16 cellular contexts compared by ENCODE assay signal in genomic region chr5:130528474-130528873, GRCh38.
DNase-seq lines count a peak whose midpoint lies in the region; ATAC-seq, FAIRE-seq and TF ChIP-seq lines count a peak whose summit lies in the region.
"Had no signal": no experiment of that assay in that cellular context is flagged by ENCODE, and none has a peak within 500 bp of the region (broad histone marks: within the 10 kb centered on the region; RNA-seq: fewer than 3 reads in every experiment).

No MANE protein-coding gene starts in this region.

- intact Hi-C loops in upper lobe of right lung (cut with DNase I) = no loop called here

- no peaks in the 10 kb centered on the region for H3K79me2 ChIP-seq in ACC112 (ENCODE audit: control insufficient read depth, insufficient read depth, low read length, unreplicated experiment)

- H3K27me3 ChIP-seq in ACC112 (ENCODE audit: insufficient read depth, low read length) (no peaks in the 10 kb centered on the region), foreskin keratinocyte (no peaks in the 10 kb centered on the region), upper lobe of right lung (no peaks in the 10 kb centered on the region)
- H3K27me3 ChIP-seq: body of pancreas, dorsolateral prefrontal cortex, uterus had no signal

- H3K9me3 ChIP-seq in upper lobe of right lung = no peaks in the 10 kb centered on the region
- H3K9me3 ChIP-seq: body of pancreas, uterus had no signal

- TF ChIP-seq POLR2A in GM12892 (IDR thresholded peaks at IDR 0.05; ENCODE audit: low read depth, low read length) = no peak

- H2AFZ ChIP-seq in ACC112 (ENCODE audit: low read length, unreplicated experiment) = no peak overlapping the region

- H3K4me3 ChIP-seq in ACC112 (ENCODE audit: low read depth, low read length) (no peak overlapping the region), upper lobe of right lung (no peak overlapping the region)
- H3K4me3 ChIP-seq: body of pancreas, dorsolateral prefrontal cortex, uterus had no signal

- H3K36me3 ChIP-seq in ACC112 (ENCODE audit: insufficient read depth, low read length) (no peaks in the 10 kb centered on the region), upper lobe of right lung (no peaks in the 10 kb centered on the region)
- H3K36me3 ChIP-seq: uterus had no signal

- peak; percentile 75 for ATAC-seq in foreskin keratinocyte
- no peak for ATAC-seq in HG02852 (IDR thresholded peaks at IDR 0.05; ENCODE audit: unreplicated experiment)
- ATAC-seq in upper lobe of right lung = no peak
- ATAC-seq: body of pancreas had no signal

- peak; percentile 0 for TF ChIP-seq CTCF in foreskin keratinocyte (conservative IDR thresholded peaks at IDR 0.05)
- TF ChIP-seq CTCF in upper lobe of right lung (IDR thresholded peaks at IDR 0.05) = no peak

- H3K4me1 ChIP-seq in ACC112 (ENCODE audit: control insufficient read depth, insufficient read depth, low read length, unreplicated experiment) (peaks cover 18% of the 10 kb centered on the region), foreskin keratinocyte (peaks cover 33% of the 10 kb centered on the region), upper lobe of right lung (no peaks in the 10 kb centered on the region)
- H3K4me1 ChIP-seq: body of pancreas, uterus had no signal

- H3K27ac ChIP-seq in ACC112 (ENCODE audit: low read depth, low read length) (peak overlapping the region; percentile 44), foreskin keratinocyte (peak overlapping the region; percentile 99), upper lobe of right lung (no peak overlapping the region)
- H3K27ac ChIP-seq: body of pancreas, dorsolateral prefrontal cortex, uterus had no signal

- FAIRE-seq in GM12892 (lab: Jason Lieb, UNC) = no peak
- FAIRE-seq: small intestine had no signal

- DNase-seq in LHCN-M2 (ENCODE audit: low read depth) = peak; percentile 66
- peak; percentile 48 for DNase-seq in astrocyte of the hippocampus (ENCODE audit: low read depth, low spot score)
- DNase-seq in foreskin keratinocyte = peak; percentile 91 to 97
- DNase-seq in GM12892 (ENCODE audit: insufficient read length) = no peak
- DNase-seq in stimulated activated CD4-positive, alpha-beta T cell treated with anti-CD3 and anti-CD28 coated beads, Interleukin-2, amount 100 ng/mL, for 48 hours = no peak
- DNase-seq in upper lobe of right lung = no peak
- DNase-seq: ACHN, activated gamma-delta T cell treated with Interleukin-2 at 50 U/mL for 16 hours, body of pancreas, dorsolateral prefrontal cortex, GF-D8, SIG-M5, small intestine, uterus had no signal

Comparison
In these comparisons a context has a peak if more than half of its experiments do, and no peak if none do; other contexts are left out.
1. DNase-seq: peak in LHCN-M2 (single experiment), astrocyte of the hippocampus (single experiment) and foreskin keratinocyte (2 of 2); none in GM12892 (single experiment), stimulated activated CD4-positive, alpha-beta T cell treated with anti-CD3 and anti-CD28 coated beads, Interleukin-2, amount 100 ng/mL, for 48 hours (0 of 2) and upper lobe of right lung (single experiment).